Comparison of ENCODE assay signal across 12 cellular contexts in the genomic region with DNA sequence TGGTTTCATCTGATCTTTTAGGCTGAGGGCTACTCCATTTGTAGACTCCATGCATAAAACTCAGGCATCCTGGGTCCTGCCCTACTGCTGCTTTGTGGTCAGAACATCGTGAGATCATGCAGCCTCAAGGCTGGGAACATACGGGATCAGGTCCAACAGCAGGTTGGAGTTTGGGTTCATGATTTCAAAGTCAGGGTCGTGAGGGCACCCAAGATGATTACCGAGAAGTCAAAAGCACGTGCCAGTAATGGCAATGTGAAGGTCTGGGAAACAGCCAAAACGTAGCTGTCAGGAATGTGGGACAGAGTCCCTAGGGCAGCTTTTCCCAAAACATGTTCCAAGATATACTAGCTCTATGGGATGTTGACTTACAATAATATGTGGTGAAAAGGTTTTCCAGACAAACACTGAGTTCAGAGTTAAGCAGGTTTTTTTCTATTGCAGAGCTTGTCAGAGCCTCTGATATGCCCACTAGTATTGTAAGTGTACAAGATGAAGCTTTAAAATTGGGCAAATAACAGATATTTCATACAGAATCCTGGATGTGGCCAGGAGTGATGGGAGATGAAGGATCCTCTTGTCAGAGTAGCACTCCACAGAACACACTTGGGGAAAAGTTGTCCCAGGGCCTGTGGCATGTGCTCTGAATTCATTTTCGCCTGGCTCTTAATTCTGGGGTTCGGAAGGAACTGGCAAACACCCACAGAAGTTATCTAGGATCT.
DNase-seq lines count a peak whose midpoint lies in the region; ATAC-seq and TF ChIP-seq lines count a peak whose summit lies in the region.
"Had no signal": no experiment of that assay in that cellular context is flagged by ENCODE, and none has a peak within 500 bp of the region (broad histone marks: within the 10 kb centered on the region; RNA-seq: fewer than 3 reads in every experiment).

No MANE protein-coding gene starts in this region.

- no peak overlapping the region for H3K27ac Mint-ChIP-seq in Calu3 (ENCODE audit: unreplicated experiment)

- peak overlapping the region; percentile 29 to 55 for H3K27ac ChIP-seq in left lung
- H3K27ac ChIP-seq: HL-60 had no signal

- intact Hi-C loops in left lung (cut with DNase I) (no loop called here), Calu3 (cut with micrococcal nuclease; ENCODE audit: unreplicated experiment) (no loop called here)

- CTCF ChIA-PET in Calu3 (lab: Charles Lee): no interaction called here

- ATAC-seq in left lung (peak; percentile 40), HG03159 (IDR thresholded peaks at IDR 0.05; ENCODE audit: unreplicated experiment) (no peak), HG02759 (IDR thresholded peaks at IDR 0.05; ENCODE audit: unreplicated experiment) (no peak), GM21360 (IDR thresholded peaks at IDR 0.05; ENCODE audit: unreplicated experiment) (no peak)
- ATAC-seq: activated CD4-positive, CD25-positive, alpha-beta regulatory T cell treated with anti-CD3 and anti-CD28 coated beads, Interleukin-2, amount 50 U/mL, for 24 hours had no signal

- H3K4me1 ChIP-seq in left lung: peaks cover 28 to 50% of the 10 kb centered on the region in 2 donors

- H3K27me3 ChIP-seq in left lung: no peaks in the 10 kb centered on the region

- no peak overlapping the region for H3K4me3 Mint-ChIP-seq in Calu3 (ENCODE audit: low read depth, unreplicated experiment)
- H3K4me3 Mint-ChIP-seq: central memory CD8-positive, alpha-beta T cell had no signal

- BruUV-seq in Calu3 (replicated peaks; lab: Mats Ljungman, UMichigan): no TSS peak

- H3K4me3 ChIP-seq in choroid plexus epithelial cell (ENCODE audit: low read depth, low read length) (no peak overlapping the region), left lung (no peak overlapping the region)

- H3K4me1 Mint-ChIP-seq in Calu3 (ENCODE audit: low read depth, unreplicated experiment): peaks cover 32% of the 10 kb centered on the region
- H3K4me1 Mint-ChIP-seq: central memory CD8-positive, alpha-beta T cell had no signal

- H3K9me3 Mint-ChIP-seq in Calu3 (ENCODE audit: low read depth, unreplicated experiment): no peaks in the 10 kb centered on the region
- H3K9me3 Mint-ChIP-seq: central memory CD8-positive, alpha-beta T cell had no signal

- no peaks in the 10 kb centered on the region for H3K27me3 Mint-ChIP-seq in Calu3 (ENCODE audit: unreplicated experiment)

- DNase-seq in H4 (ENCODE audit: low spot score): peak; percentile 51
- DNase-seq in choroid plexus epithelial cell (ENCODE audit: low read depth): peak; percentile 95
- no peak for DNase-seq in left lung
- peak; percentile 84 for DNase-seq in stromal cell of bone marrow (ENCODE audit: low read depth)
- no peak for DNase-seq in Calu3
- DNase-seq: NCI-H510A treated with DMSO at 0.1 percent for 48 hours had no signal

- TF ChIP-seq CTCF in choroid plexus epithelial cell (conservative IDR thresholded peaks at IDR 0.05; ENCODE audit: low read depth, low read length) (no peak), left lung (IDR thresholded peaks at IDR 0.05) (no peak), Calu3 (IDR thresholded peaks at IDR 0.05; ENCODE audit: unreplicated experiment) (no peak)

- no peaks in the 10 kb centered on the region for H3K36me3 ChIP-seq in left lung

- H3K9me3 ChIP-seq in left lung: no peaks in the 10 kb centered on the region

- no peaks in the 10 kb centered on the region for H3K36me3 Mint-ChIP-seq in Calu3 (ENCODE audit: insufficient read depth, unreplicated experiment)

Comparison
In these comparisons a context has a peak if more than half of its experiments do, and no peak if none do; other contexts are left out.
1. DNase-seq: peak in H4 (single experiment), choroid plexus epithelial cell (single experiment) and stromal cell of bone marrow (single experiment); none in left lung (0 of 2) and Calu3 (single experiment).